In the genomic region with DNA sequence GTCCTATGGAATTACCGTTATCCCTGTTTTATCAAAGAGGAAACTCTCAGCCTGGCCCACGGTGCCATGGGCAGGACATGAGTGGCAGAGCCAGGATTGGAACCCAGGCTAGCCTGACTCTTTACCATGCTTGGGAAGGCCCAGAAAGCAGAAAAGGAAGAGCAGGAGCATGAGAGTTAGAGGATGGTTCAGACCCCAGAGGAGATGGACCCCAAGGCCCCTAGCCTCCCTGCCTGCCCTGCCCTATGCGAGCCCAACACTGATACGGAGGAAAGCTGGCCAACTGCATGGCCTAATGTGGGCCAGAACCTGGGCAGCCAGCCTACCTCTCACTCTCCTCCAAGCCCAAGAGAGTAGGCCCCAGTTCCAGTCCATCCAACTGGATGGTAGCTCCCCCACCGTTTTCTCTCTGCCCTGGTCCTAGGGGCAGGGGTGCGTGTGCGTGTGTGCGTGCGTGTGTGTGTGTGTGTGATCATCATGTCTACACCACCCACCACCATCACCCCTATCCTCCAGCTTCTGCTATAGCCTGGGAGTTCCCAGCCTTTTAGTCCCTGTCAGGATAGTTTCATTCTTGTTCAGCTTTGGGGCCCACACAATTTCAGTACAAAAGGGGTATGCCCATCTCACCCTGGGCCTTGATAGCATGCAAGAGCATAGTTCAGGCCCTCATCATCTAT, we compare ENCODE assay signal across 1 cellular context.
TF ChIP-seq lines count a peak whose summit lies in the region.

No MANE protein-coding gene starts in this region.

TF ChIP-seq in HepG2, 621 proteins besides CTCF, POLR2A, EP300 and RAD21:
- TF ChIP-seq AKAP8 (CRISPR knock-in tag; IDR thresholded peaks at IDR 0.05) = peak; percentile 58; the same call in 1 of the 2 replicates
- TF ChIP-seq, protein P1, sequence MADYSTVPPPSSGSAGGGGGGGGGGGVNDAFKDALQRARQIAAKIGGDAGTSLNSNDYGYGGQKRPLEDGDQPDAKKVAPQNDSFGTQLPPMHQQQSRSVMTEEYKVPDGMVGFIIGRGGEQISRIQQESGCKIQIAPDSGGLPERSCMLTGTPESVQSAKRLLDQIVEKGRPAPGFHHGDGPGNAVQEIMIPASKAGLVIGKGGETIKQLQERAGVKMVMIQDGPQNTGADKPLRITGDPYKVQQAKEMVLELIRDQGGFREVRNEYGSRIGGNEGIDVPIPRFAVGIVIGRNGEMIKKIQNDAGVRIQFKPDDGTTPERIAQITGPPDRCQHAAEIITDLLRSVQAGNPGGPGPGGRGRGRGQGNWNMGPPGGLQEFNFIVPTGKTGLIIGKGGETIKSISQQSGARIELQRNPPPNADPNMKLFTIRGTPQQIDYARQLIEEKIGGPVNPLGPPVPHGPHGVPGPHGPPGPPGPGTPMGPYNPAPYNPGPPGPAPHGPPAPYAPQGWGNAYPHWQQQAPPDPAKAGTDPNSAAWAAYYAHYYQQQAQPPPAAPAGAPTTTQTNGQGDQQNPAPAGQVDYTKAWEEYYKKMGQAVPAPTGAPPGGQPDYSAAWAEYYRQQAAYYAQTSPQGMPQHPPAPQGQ (CRISPR knock-in tag; IDR thresholded peaks at IDR 0.05; ENCODE audit: borderline replicate concordance) = no peak
TF ChIP-seq in HepG2: peak in this region for 1.
